ENCODE assay signal across 12 cellular contexts in genomic region chr16:15636392-15636873, GRCh38. TPM values are rescaled to one million over a fixed set of nuclear protein-coding genes. Genes with fewer than 3 reads are reported as not detected.
DNase-seq lines count a peak whose midpoint lies in the region; FAIRE-seq lines count a peak whose summit lies in the region.
"Had no signal": no experiment of that assay in that cellular context is flagged by ENCODE, and none has a peak within 500 bp of the region (broad histone marks: within the 10 kb centered on the region; RNA-seq: fewer than 3 reads in every experiment).

No MANE protein-coding gene starts in this region.

- no peaks in the 10 kb centered on the region for H3K27me3 Mint-ChIP-seq in T-helper 1 cell treated with Interleukin-12 subunit alpha and Interleukin-12 subunit beta and Interleukin-4 antibody, amounts not matched to agents 30 μg/mL and 1 μg/mL, for 36 hours (ENCODE audit: low read depth)
- no peaks in the 10 kb centered on the region for H3K27me3 Mint-ChIP-seq in immature natural killer cell (ENCODE audit: low read depth in 3 of 3)

- H3K36me3 Mint-ChIP-seq in T-helper 1 cell treated with Interleukin-12 subunit alpha and Interleukin-12 subunit beta and Interleukin-4 antibody, amounts not matched to agents 30 μg/mL and 1 μg/mL, for 36 hours (ENCODE audit: low read depth): peaks cover 58% of the 10 kb centered on the region
- H3K36me3 Mint-ChIP-seq in immature natural killer cell: peaks cover 27 to 56% (median 33%) of the 10 kb centered on the region in 3 donors

- peak overlapping the region; percentile 8 for H3K4me3 Mint-ChIP-seq in T-helper 1 cell treated with Interleukin-12 subunit alpha and Interleukin-12 subunit beta and Interleukin-4 antibody, amounts not matched to agents 30 μg/mL and 1 μg/mL, for 36 hours
- H3K4me3 Mint-ChIP-seq in immature natural killer cell: peak overlapping the region in 1 of 5 donors; percentile 21

- DNase-seq in CD1c-positive myeloid dendritic cell (ENCODE audit: extremely low spot score): peak; percentile 25
- no peak for DNase-seq in GM18507 (ENCODE audit: extremely low spot score, insufficient read length, low read depth)
- no peak for DNase-seq in immature natural killer cell
- DNase-seq in NK-92 treated with Interleukin-12 subunit alpha and Interleukin-12 subunit beta, amount 100 ng/mL, for 24 hours (lab: John Stamatoyannopoulos, UW): no peak
- no peak for DNase-seq in RCC 7860 (ENCODE audit: low spot score)
- no peak for DNase-seq in head of caudate nucleus
- no peak for DNase-seq in 8988T
- DNase-seq: HCEC 1CT, NCI-H2107, nucleus accumbens had no signal

- H3K4me1 Mint-ChIP-seq in T-helper 1 cell treated with Interleukin-12 subunit alpha and Interleukin-12 subunit beta and Interleukin-4 antibody, amounts not matched to agents 30 μg/mL and 1 μg/mL, for 36 hours (ENCODE audit: low read depth): peaks cover 54% of the 10 kb centered on the region
- H3K4me1 Mint-ChIP-seq in immature natural killer cell: peaks cover 21 to 44% of the 10 kb centered on the region in 2 donors

- FAIRE-seq in GM18507 (lab: Jason Lieb, UNC) (peak; percentile 88), RCC 7860 (lab: Jason Lieb, UNC) (no peak)
- FAIRE-seq: astrocyte had no signal

- no peaks in the 10 kb centered on the region for H3K9me3 Mint-ChIP-seq in T-helper 1 cell treated with Interleukin-12 subunit alpha and Interleukin-12 subunit beta and Interleukin-4 antibody, amounts not matched to agents 30 μg/mL and 1 μg/mL, for 36 hours
- no peaks in the 10 kb centered on the region for H3K9me3 Mint-ChIP-seq in immature natural killer cell

- H3K27ac Mint-ChIP-seq in T-helper 1 cell treated with Interleukin-12 subunit alpha and Interleukin-12 subunit beta and Interleukin-4 antibody, amounts not matched to agents 30 μg/mL and 1 μg/mL, for 36 hours: peak overlapping the region; percentile 83
- H3K27ac Mint-ChIP-seq in immature natural killer cell: peak overlapping the region in 5 of 6 donors; percentile 33 to 68 (median 55)

- intact Hi-C loops in head of caudate nucleus (cut with DNase I): no loop called here

RNA-seq across cellular contexts. Expression of gene MARF1, which starts 6.5 kb away (rescaled TPM):
- 10 to 100 TPM in 1 of 3 donors, 1 to 10 TPM in 2; 3.0 to 13.3 (median 4.0) TPM for polyA plus RNA-seq in immature natural killer cell

RNA-seq across cellular contexts. Expression of gene NDE1, which starts 13.6 kb away (rescaled TPM):
- 10 to 100 TPM in 2 of 3 donors, 1 to 10 TPM in 1; 3.8 to 55.1 (median 16.8) TPM for polyA plus RNA-seq in immature natural killer cell
